ENCODE assay signal across 1 cellular context in the genomic region with DNA sequence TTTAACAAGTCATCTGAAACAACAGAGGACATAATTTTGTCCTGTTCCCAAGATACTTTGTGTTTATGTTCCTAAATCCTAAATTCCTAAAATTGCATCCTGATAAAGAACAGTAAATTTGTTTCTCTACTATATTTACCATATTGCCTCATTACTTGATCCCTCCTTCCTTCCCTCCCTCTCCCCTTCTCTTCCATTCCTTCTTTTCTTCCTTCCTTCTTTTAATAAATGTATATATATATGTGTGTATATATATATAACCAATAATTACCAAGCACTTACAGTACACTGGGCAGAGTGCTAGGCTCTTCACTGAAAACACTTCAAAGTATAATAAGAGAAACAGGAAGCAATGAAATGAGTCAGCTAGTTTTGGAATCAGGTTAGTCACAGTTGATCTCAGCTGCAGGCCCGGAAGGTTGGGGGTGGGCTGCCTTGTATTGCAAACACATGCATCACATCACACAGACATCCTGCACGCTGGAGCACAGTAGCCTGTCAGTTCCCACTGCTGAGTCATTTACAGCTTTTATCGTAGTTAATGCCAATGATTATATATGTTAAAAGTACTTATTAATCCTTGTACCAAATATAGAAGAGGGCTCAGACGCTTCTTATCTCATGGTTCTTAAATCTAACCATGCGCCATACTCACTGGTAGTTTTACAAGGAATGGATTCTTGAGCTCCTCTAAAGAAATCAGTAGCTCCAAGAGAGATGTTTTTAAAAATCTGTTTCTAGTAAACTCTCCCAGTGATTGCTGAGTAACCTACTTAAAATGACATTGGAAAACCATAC.
TF ChIP-seq lines count a peak whose summit lies in the region.

No MANE protein-coding gene starts in this region.

TF ChIP-seq in K562, 482 proteins besides CTCF, POLR2A, EP300 and RAD21 (continued from another document and continues in another):
- TF ChIP-seq MLLT1 (IDR thresholded peaks at IDR 0.05) = peak; percentile 73 to 85; a peak in 2 of 4 replicates
- no peak for TF ChIP-seq DDX20 (tag; IDR thresholded peaks at IDR 0.05; ENCODE audit: low read depth)
- TF ChIP-seq JUN (IDR thresholded peaks at IDR 0.05; ENCODE audit: borderline replicate concordance, low read depth, low read length) = peak; percentile 95
- no peak for TF ChIP-seq JUN (CRISPR knock-in tag; IDR thresholded peaks at IDR 0.05; ENCODE audit: borderline replicate concordance)
- TF ChIP-seq, protein P1, sequence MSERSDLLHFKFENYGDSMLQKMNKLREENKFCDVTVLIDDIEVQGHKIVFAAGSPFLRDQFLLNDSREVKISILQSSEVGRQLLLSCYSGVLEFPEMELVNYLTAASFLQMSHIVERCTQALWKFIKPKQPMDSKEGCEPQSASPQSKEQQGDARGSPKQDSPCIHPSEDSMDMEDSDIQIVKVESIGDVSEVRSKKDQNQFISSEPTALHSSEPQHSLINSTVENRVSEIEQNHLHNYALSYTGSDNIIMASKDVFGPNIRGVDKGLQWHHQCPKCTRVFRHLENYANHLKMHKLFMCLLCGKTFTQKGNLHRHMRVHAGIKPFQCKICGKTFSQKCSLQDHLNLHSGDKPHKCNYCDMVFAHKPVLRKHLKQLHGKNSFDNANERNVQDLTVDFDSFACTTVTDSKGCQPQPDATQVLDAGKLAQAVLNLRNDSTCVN (CRISPR knock-in tag; IDR thresholded peaks at IDR 0.05) = 0 out of 2 replicates have a peak, but pooled peaks have one; percentile 19
- peak; percentile 33; the same call in 1 of the 2 replicates for TF ChIP-seq CREB3 (tag; conservative IDR thresholded peaks at IDR 0.05; ENCODE audit: low read depth)
- TF ChIP-seq BRD9 (IDR thresholded peaks at IDR 0.05; ENCODE audit: low read depth, partially characterized antibody) = peak; percentile 85
- no peak for TF ChIP-seq ILF3 (IDR thresholded peaks at IDR 0.05; ENCODE audit: borderline replicate concordance)
- no peak for TF ChIP-seq KAT7 (CRISPR knock-in tag; IDR thresholded peaks at IDR 0.05; ENCODE audit: borderline replicate concordance)
- no peak for TF ChIP-seq ZNF165 (CRISPR knock-in tag; IDR thresholded peaks at IDR 0.05; ENCODE audit: borderline replicate concordance)
- peak; percentile 49 for TF ChIP-seq E2F8 (IDR thresholded peaks at IDR 0.05; ENCODE audit: low read depth, partially characterized antibody)
- peak; percentile 87 for TF ChIP-seq ETV5 (CRISPR knock-in tag; IDR thresholded peaks at IDR 0.05; ENCODE audit: low read depth)
- TF ChIP-seq MAFG (tag; conservative IDR thresholded peaks at IDR 0.05) = peak; percentile 98
- peak; percentile 85 for TF ChIP-seq FOXJ2 (tag; IDR thresholded peaks at IDR 0.05)
- TF ChIP-seq ZNF780A (CRISPR knock-in tag; IDR thresholded peaks at IDR 0.05) = no peak
- TF ChIP-seq CEBPG (CRISPR knock-in tag; IDR thresholded peaks at IDR 0.05) = peak; percentile 93
- peak; percentile 75 to 93 for TF ChIP-seq CEBPG (tag; conservative IDR thresholded peaks at IDR 0.05 in 1 of 2, IDR thresholded peaks at IDR 0.05 in 1 of 2)
- TF ChIP-seq LEF1 (IDR thresholded peaks at IDR 0.05) = peak; percentile 97
- peak in 1 of 2 experiments; percentile 41 for TF ChIP-seq NCOA2 (IDR thresholded peaks at IDR 0.05; ENCODE audit: partially characterized antibody in 2 of 2)
- peak; percentile 96 for TF ChIP-seq DPF2 (IDR thresholded peaks at IDR 0.05)
- no peak for TF ChIP-seq ZNF551 (CRISPR knock-in tag; IDR thresholded peaks at IDR 0.05)
- peak; percentile 69 to 95; a peak in 2 of 4 replicates for TF ChIP-seq RCOR1 (IDR thresholded peaks at IDR 0.05; ENCODE audit: borderline replicate concordance in 1 of 2, low read depth in 2 of 2, low read length in 2 of 2)
- TF ChIP-seq CHD7 (IDR thresholded peaks at IDR 0.05; ENCODE audit: low read depth, low read length) = no peak
- TF ChIP-seq ZNF583 (CRISPR knock-in tag; IDR thresholded peaks at IDR 0.05) = no peak
- no peak for TF ChIP-seq MCM3 (IDR thresholded peaks at IDR 0.05)
- TF ChIP-seq, protein P2, sequence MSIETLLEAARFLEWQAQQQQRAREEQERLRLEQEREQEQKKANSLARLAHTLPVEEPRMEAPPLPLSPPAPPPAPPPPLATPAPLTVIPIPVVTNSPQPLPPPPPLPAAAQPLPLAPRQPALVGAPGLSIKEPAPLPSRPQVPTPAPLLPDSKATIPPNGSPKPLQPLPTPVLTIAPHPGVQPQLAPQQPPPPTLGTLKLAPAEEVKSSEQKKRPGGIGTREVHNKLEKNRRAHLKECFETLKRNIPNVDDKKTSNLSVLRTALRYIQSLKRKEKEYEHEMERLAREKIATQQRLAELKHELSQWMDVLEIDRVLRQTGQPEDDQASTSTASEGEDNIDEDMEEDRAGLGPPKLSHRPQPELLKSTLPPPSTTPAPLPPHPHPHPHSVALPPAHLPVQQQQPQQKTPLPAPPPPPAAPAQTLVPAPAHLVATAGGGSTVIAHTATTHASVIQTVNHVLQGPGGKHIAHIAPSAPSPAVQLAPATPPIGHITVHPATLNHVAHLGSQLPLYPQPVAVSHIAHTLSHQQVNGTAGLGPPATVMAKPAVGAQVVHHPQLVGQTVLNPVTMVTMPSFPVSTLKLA (conservative IDR thresholded peaks at IDR 0.05) = peak; percentile 83 to 91
- TF ChIP-seq NCOA1 (IDR thresholded peaks at IDR 0.05; ENCODE audit: low read depth) = peak; percentile 85; the same call in 1 of the 2 replicates
- TF ChIP-seq MTA2 (IDR thresholded peaks at IDR 0.05; ENCODE audit: low read depth) = 0 out of 2 replicates have a peak, but pooled peaks have one; percentile 27
- TF ChIP-seq ZSCAN32 (CRISPR knock-in tag; IDR thresholded peaks at IDR 0.05) = 0 out of 2 replicates have a peak, but pooled peaks have one; percentile 17
- TF ChIP-seq NFE2 (IDR thresholded peaks at IDR 0.05; ENCODE audit: low read depth) = peak; percentile 99
- 0 out of 2 replicates have a peak, but pooled peaks have one; percentile 17 for TF ChIP-seq ZNF253 (CRISPR knock-in tag; conservative IDR thresholded peaks at IDR 0.05)
- TF ChIP-seq, protein P3, sequence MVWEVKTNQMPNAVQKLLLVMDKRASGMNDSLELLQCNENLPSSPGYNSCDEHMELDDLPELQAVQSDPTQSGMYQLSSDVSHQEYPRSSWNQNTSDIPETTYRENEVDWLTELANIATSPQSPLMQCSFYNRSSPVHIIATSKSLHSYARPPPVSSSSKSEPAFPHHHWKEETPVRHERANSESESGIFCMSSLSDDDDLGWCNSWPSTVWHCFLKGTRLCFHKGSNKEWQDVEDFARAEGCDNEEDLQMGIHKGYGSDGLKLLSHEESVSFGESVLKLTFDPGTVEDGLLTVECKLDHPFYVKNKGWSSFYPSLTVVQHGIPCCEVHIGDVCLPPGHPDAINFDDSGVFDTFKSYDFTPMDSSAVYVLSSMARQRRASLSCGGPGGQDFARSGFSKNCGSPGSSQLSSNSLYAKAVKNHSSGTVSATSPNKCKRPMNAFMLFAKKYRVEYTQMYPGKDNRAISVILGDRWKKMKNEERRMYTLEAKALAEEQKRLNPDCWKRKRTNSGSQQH (CRISPR knock-in tag; IDR thresholded peaks at IDR 0.05) = 0 out of 2 replicates have a peak, but pooled peaks have one; percentile 58
- peak; percentile 72 for TF ChIP-seq POLR2B (IDR thresholded peaks at IDR 0.05; ENCODE audit: low read depth, partially characterized antibody)
- peak; percentile 92 for TF ChIP-seq ARID1B (IDR thresholded peaks at IDR 0.05)
